1 cellular context compared by ENCODE assay signal in the genomic region with DNA sequence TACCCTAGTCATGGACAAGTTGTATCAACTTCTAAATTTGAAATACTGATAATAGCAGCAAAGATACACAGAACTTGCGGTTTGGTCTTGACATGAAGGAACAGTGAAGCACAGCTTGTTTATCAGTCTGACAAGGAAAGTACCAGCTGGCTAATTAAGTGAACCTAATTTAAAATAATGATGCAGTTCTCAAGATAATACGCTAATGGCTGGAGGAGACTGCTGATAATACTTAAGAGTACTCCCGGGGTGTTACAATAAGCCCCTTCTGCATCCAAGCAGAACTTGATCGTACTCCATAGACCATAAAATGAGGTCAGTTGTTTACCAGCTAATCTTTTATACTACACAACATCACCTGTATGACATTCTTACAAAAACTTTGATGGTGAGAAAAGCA.
TF ChIP-seq lines count a peak whose summit lies in the region.

No MANE protein-coding gene starts in this region.

TF ChIP-seq in SK-N-SH, 30 proteins besides CTCF, POLR2A, EP300 and RAD21 (continued from another document):
- TF ChIP-seq REST (IDR thresholded peaks at IDR 0.05; ENCODE audit: low read depth, low read length), result no peak
- no peak for TF ChIP-seq NFIC (IDR thresholded peaks at IDR 0.05; ENCODE audit: borderline replicate concordance)
- TF ChIP-seq FOXJ3 (CRISPR knock-in tag; IDR thresholded peaks at IDR 0.05), result no peak
- TF ChIP-seq, protein P1, sequence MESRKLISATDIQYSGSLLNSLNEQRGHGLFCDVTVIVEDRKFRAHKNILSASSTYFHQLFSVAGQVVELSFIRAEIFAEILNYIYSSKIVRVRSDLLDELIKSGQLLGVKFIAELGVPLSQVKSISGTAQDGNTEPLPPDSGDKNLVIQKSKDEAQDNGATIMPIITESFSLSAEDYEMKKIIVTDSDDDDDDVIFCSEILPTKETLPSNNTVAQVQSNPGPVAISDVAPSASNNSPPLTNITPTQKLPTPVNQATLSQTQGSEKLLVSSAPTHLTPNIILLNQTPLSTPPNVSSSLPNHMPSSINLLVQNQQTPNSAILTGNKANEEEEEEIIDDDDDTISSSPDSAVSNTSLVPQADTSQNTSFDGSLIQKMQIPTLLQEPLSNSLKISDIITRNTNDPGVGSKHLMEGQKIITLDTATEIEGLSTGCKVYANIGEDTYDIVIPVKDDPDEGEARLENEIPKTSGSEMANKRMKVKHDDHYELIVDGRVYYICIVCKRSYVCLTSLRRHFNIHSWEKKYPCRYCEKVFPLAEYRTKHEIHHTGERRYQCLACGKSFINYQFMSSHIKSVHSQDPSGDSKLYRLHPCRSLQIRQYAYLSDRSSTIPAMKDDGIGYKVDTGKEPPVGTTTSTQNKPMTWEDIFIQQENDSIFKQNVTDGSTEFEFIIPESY (IDR thresholded peaks at IDR 0.05; ENCODE audit: borderline replicate concordance, low read depth), result no peak
- no peak for TF ChIP-seq MEF2A (IDR thresholded peaks at IDR 0.05; ENCODE audit: borderline replicate concordance, low read depth)
- TF ChIP-seq TAF1 (IDR thresholded peaks at IDR 0.05; ENCODE audit: borderline replicate concordance, low read depth, low read length), result no peak
- TF ChIP-seq USF2 (IDR thresholded peaks at IDR 0.05; ENCODE audit: borderline replicate concordance, low read depth, low read length), result no peak
- TF ChIP-seq CHD2 (IDR thresholded peaks at IDR 0.05; ENCODE audit: low read length, partially characterized antibody), result no peak
- TF ChIP-seq TEAD4 (IDR thresholded peaks at IDR 0.05; ENCODE audit: borderline replicate concordance, insufficient read depth), result no peak
- no peak for TF ChIP-seq SMC3 (IDR thresholded peaks at IDR 0.05; ENCODE audit: low read depth, low read length)
- no peak for TF ChIP-seq ELF1 (IDR thresholded peaks at IDR 0.05)
- TF ChIP-seq YY1 (IDR thresholded peaks at IDR 0.05; ENCODE audit: low read depth), result no peak
- no peak for TF ChIP-seq RXRA (IDR thresholded peaks at IDR 0.05; ENCODE audit: borderline replicate concordance, low read depth)
TF ChIP-seq in SK-N-SH: peak in this region for 0.
